Comparison of ENCODE assay signal across 25 cellular contexts in genomic region chr2:34787341-34787740, GRCh38.
"Had no signal": no experiment of that assay in that cellular context is flagged by ENCODE, and none has a peak within 500 bp of the region (broad histone marks: within the 10 kb centered on the region; RNA-seq: fewer than 3 reads in every experiment).

No MANE protein-coding gene starts in this region.

- H3K4me3 ChIP-seq: left ventricle myocardium inferior, lung, mucosa of descending colon, ovary, skin epidermis, stomach, suprapubic skin, thoracic aorta, tibial artery, uterus had no signal

- DNase-seq: islet precursor cell; left ventricle myocardium inferior; midbrain; mucosa of descending colon; naive thymus-derived CD4-positive, alpha-beta T cell; ovary; retina; right cardiac atrium; stimulated activated CD4-positive, alpha-beta T cell treated with anti-CD3 and anti-CD28 coated beads, Interleukin-12 subunit alpha, Interleukin-12 subunit beta, amount 100 ng/mL, for 4 hours; stimulated activated CD4-positive, alpha-beta T cell treated with anti-CD3 and anti-CD28 coated beads, Interleukin-15, amount 100 ng/mL, for 24 hours; stimulated activated CD4-positive, alpha-beta T cell treated with anti-CD3 and anti-CD28 coated beads, Interleukin-2, amount 100 ng/mL, for 24 hours; stimulated activated CD4-positive, alpha-beta T cell treated with anti-CD3 and anti-CD28 coated beads, Interleukin-4, amount 100 ng/mL, for 1 hour; stimulated activated naive B cell treated with anti-CD40 and anti-IgM and Interleukin-4, amounts not matched to agents 10 μg/mL and 1 μg/mL and 100 μg/mL, for 72 hours; stimulated activated naive CD8-positive, alpha-beta T cell treated with anti-CD3 and anti-CD28 coated beads, Interleukin-15, Interleukin-2, amounts not matched to agents 100 U/mL and 50 U/mL, for 24 hours; stomach; tibial artery; uterus had no signal

- H3K4me1 ChIP-seq: left ventricle myocardium inferior, stomach, suprapubic skin, tibial artery, uterus had no signal

- H3K9me3 ChIP-seq: mucosa of descending colon, ovary, stomach, suprapubic skin, thoracic aorta, tibial artery, uterus had no signal

- H3K27ac Mint-ChIP-seq: naive thymus-derived CD4-positive, alpha-beta T cell; natural killer cell treated with Interleukin-12 subunit alpha and Interleukin-12 subunit beta and Interleukin-15 and Interleukin-18, amount 100 ng/mL, for 72 hours; progenitor cell of endocrine pancreas; stimulated activated naive B cell treated with anti-CD40 and anti-IgM and Interleukin-4, amounts not matched to agents 10 μg/mL and 1 μg/mL and 100 μg/mL, for 72 hours; type B pancreatic cell had no signal

- H3K4me1 Mint-ChIP-seq: naive thymus-derived CD4-positive, alpha-beta T cell; stimulated activated naive B cell treated with anti-CD40 and anti-IgM and Interleukin-4, amounts not matched to agents 10 μg/mL and 1 μg/mL and 100 μg/mL, for 72 hours had no signal

- H3K27me3 ChIP-seq: ovary, stomach, suprapubic skin, tibial artery, uterus had no signal

- H3K36me3 ChIP-seq: left ventricle myocardium inferior, ovary, stomach, suprapubic skin, thoracic aorta, tibial artery, uterus had no signal

- H3K9me3 Mint-ChIP-seq: type B pancreatic cell had no signal

- H3K36me3 Mint-ChIP-seq: naive thymus-derived CD4-positive, alpha-beta T cell; natural killer cell treated with Interleukin-12 subunit alpha and Interleukin-12 subunit beta and Interleukin-15 and Interleukin-18, amount 100 ng/mL, for 72 hours; stimulated activated naive B cell treated with anti-CD40 and anti-IgM and Interleukin-4, amounts not matched to agents 10 μg/mL and 1 μg/mL and 100 μg/mL, for 72 hours; type B pancreatic cell had no signal

- H3K27ac ChIP-seq: left ventricle myocardium inferior, ovary, skin epidermis, stomach, suprapubic skin, thoracic aorta, tibial artery, uterus had no signal

- H3K4me3 Mint-ChIP-seq: naive thymus-derived CD4-positive, alpha-beta T cell; natural killer cell treated with Interleukin-12 subunit alpha and Interleukin-12 subunit beta and Interleukin-15 and Interleukin-18, amount 100 ng/mL, for 72 hours; stimulated activated naive B cell treated with anti-CD40 and anti-IgM and Interleukin-4, amounts not matched to agents 10 μg/mL and 1 μg/mL and 100 μg/mL, for 72 hours; type B pancreatic cell had no signal

- ATAC-seq: mucosa of descending colon; naive thymus-derived CD4-positive, alpha-beta T cell; natural killer cell treated with Interleukin-12 subunit alpha and Interleukin-12 subunit beta and Interleukin-15 and Interleukin-18, amount 100 ng/mL, for 72 hours; right cardiac atrium; sciatic nerve; stimulated activated naive B cell treated with anti-CD40 and anti-IgM and Interleukin-4, amounts not matched to agents 10 μg/mL and 1 μg/mL and 100 μg/mL, for 72 hours; stimulated activated naive CD8-positive, alpha-beta T cell treated with anti-CD3 and anti-CD28 coated beads, Interleukin-15, Interleukin-2, amounts not matched to agents 100 U/mL and 50 U/mL, for 24 hours had no signal

- H3K27me3 Mint-ChIP-seq: naive thymus-derived CD4-positive, alpha-beta T cell; natural killer cell treated with Interleukin-12 subunit alpha and Interleukin-12 subunit beta and Interleukin-15 and Interleukin-18, amount 100 ng/mL, for 72 hours; stimulated activated naive B cell treated with anti-CD40 and anti-IgM and Interleukin-4, amounts not matched to agents 10 μg/mL and 1 μg/mL and 100 μg/mL, for 72 hours; type B pancreatic cell had no signal
